In the genomic region with DNA sequence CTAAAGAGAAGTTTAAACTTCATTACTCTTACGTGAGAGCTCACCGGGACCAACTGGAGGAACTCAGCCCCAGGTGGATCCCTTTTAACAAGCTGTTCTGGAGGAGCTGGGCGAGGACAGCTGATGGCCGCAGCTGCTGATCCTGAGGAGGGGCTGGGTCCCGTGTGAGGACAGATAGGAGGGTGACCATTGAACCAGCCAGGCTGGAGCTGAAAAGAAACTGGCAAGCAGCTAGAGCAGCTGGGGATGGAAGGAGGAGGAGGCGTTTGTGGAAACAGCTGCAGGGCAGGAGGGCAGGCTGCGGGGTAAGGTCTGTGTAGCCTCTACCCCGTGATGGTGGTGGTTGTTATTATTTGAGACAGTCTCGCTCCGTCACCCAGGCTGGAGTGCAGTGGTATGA, we compare ENCODE assay signal across 17 cellular contexts.
DNase-seq lines count a peak whose midpoint lies in the region; ATAC-seq, FAIRE-seq and TF ChIP-seq lines count a peak whose summit lies in the region.
"Had no signal": no experiment of that assay in that cellular context is flagged by ENCODE, and none has a peak within 500 bp of the region (broad histone marks: within the 10 kb centered on the region; RNA-seq: fewer than 3 reads in every experiment).

No MANE protein-coding gene starts in this region.

- H3K4me1 Mint-ChIP-seq in endodermal cell = peaks cover 40% of the 10 kb centered on the region
- H3K4me1 Mint-ChIP-seq: CD4-positive, CD25-positive, alpha-beta regulatory T cell; stimulated activated memory B cell treated with anti-CD40 and anti-IgM and Interleukin-4, amounts not matched to agents 10 μg/mL and 1 μg/mL and 100 μg/mL, for 72 hours had no signal

- H3K9me3 Mint-ChIP-seq in endodermal cell = no peaks in the 10 kb centered on the region
- H3K9me3 Mint-ChIP-seq: CD4-positive, CD25-positive, alpha-beta regulatory T cell; stimulated activated memory B cell treated with anti-CD40 and anti-IgM and Interleukin-4, amounts not matched to agents 10 μg/mL and 1 μg/mL and 100 μg/mL, for 72 hours had no signal

- DNase-seq in NCI-H510A treated with DMSO at 0.1 percent for 48 hours (lab: John Stamatoyannopoulos, UW) = peak; percentile 19
- no peak for DNase-seq in NCI-H510A (lab: John Stamatoyannopoulos, UW)
- DNase-seq in endodermal cell = peak; percentile 61
- DNase-seq in upper lobe of right lung = no peak
- DNase-seq in NK-92 treated with Interleukin-12 subunit alpha and Interleukin-12 subunit beta, amount 100 ng/mL, for 24 hours (lab: John Stamatoyannopoulos, UW) = no peak
- DNase-seq in activated gamma-delta T cell (lab: John Stamatoyannopoulos, UW) = no peak
- no peak for DNase-seq in GM19239 (ENCODE audit: insufficient read length, low spot score)
- DNase-seq: activated effector memory CD4-positive, alpha-beta T cell treated with Interleukin-2 at 50 U/mL for 16 hours; CD4-positive, CD25-positive, alpha-beta regulatory T cell; NCI-H2081 had no signal

- intact Hi-C loops in upper lobe of right lung (cut with DNase I) = no loop called here

- H3K27ac ChIP-seq in endodermal cell (ENCODE audit: low read depth, low read length) = no peak overlapping the region
- H3K27ac ChIP-seq in mucosa of rectum (ENCODE audit: low read depth in 2 of 2, low read length in 2 of 2) = peak overlapping the region; percentile 61 to 68
- H3K27ac ChIP-seq in upper lobe of right lung = no peak overlapping the region
- H3K27ac ChIP-seq: gastroesophageal sphincter, RWPE1 had no signal

- H3K4me1 ChIP-seq in endodermal cell (ENCODE audit: control insufficient read depth, insufficient read depth, low read length) (peaks cover 17% of the 10 kb centered on the region), mucosa of rectum (ENCODE audit: control insufficient read depth in 2 of 2, insufficient read depth in 2 of 2, low read length in 2 of 2) (peaks cover 8 to 9% of the 10 kb centered on the region in 2 donors), upper lobe of right lung (no peaks in the 10 kb centered on the region)
- H3K4me1 ChIP-seq: gastroesophageal sphincter had no signal

- H3K27me3 Mint-ChIP-seq in endodermal cell (ENCODE audit: insufficient read depth) = no peaks in the 10 kb centered on the region

- FAIRE-seq in GM19239 (lab: Jason Lieb, UNC) = no peak
- FAIRE-seq: endometrium had no signal

- peak overlapping the region; percentile 29 for H3K27ac Mint-ChIP-seq in endodermal cell
- H3K27ac Mint-ChIP-seq: CD4-positive, CD25-positive, alpha-beta regulatory T cell; stimulated activated memory B cell treated with anti-CD40 and anti-IgM and Interleukin-4, amounts not matched to agents 10 μg/mL and 1 μg/mL and 100 μg/mL, for 72 hours had no signal

- 69 to 83% methylated on average over 6 to 10 of the region's 10 CpGs for WGBS in endodermal cell (ENCODE audit: insufficient coverage in 1 of 2, insufficient read length in 1 of 2), 2 experiments

- no peaks in the 10 kb centered on the region for H3K27me3 ChIP-seq in endodermal cell (ENCODE audit: control insufficient read depth, insufficient read depth, low read length, poor library complexity, severe bottlenecking)
- no peaks in the 10 kb centered on the region for H3K27me3 ChIP-seq in mucosa of rectum (ENCODE audit: control insufficient read depth in 2 of 2, insufficient read depth in 2 of 2, low read length in 2 of 2)
- peaks cover 9% of the 10 kb centered on the region for H3K27me3 ChIP-seq in upper lobe of right lung

- H3K36me3 ChIP-seq in endodermal cell (ENCODE audit: control insufficient read depth, insufficient read depth, low read length) (no peaks in the 10 kb centered on the region), mucosa of rectum (ENCODE audit: control insufficient read depth in 2 of 2, insufficient read depth in 2 of 2, low read length in 2 of 2) (no peaks in the 10 kb centered on the region), upper lobe of right lung (no peaks in the 10 kb centered on the region)
- H3K36me3 ChIP-seq: gastroesophageal sphincter, tibial nerve had no signal

- TF ChIP-seq CTCF in endodermal cell (conservative IDR thresholded peaks at IDR 0.05) = no peak
- TF ChIP-seq CTCF in upper lobe of right lung (IDR thresholded peaks at IDR 0.05) = no peak

- H3K36me3 Mint-ChIP-seq in endodermal cell (ENCODE audit: low read depth) = no peaks in the 10 kb centered on the region
- H3K36me3 Mint-ChIP-seq: CD4-positive, CD25-positive, alpha-beta regulatory T cell; stimulated activated memory B cell treated with anti-CD40 and anti-IgM and Interleukin-4, amounts not matched to agents 10 μg/mL and 1 μg/mL and 100 μg/mL, for 72 hours had no signal

- H3K9me3 ChIP-seq in endodermal cell (ENCODE audit: control insufficient read depth, low read length) = no peaks in the 10 kb centered on the region
- no peaks in the 10 kb centered on the region for H3K9me3 ChIP-seq in mucosa of rectum (ENCODE audit: control insufficient read depth in 2 of 2, low read length in 2 of 2)
- H3K9me3 ChIP-seq in upper lobe of right lung = no peaks in the 10 kb centered on the region
- H3K9me3 ChIP-seq: tibial nerve had no signal

- ATAC-seq in upper lobe of right lung = peak; percentile 51
- ATAC-seq: stimulated activated memory B cell treated with anti-CD40 and anti-IgM and Interleukin-4, amounts not matched to agents 10 μg/mL and 1 μg/mL and 100 μg/mL, for 72 hours had no signal

- no peak overlapping the region for H3K4me3 ChIP-seq in endodermal cell (ENCODE audit: low read length)
- peak overlapping the region in 1 of 2 donors; percentile 37 for H3K4me3 ChIP-seq in mucosa of rectum (ENCODE audit: low read length in 2 of 2)
- H3K4me3 ChIP-seq in upper lobe of right lung = no peak overlapping the region
- H3K4me3 ChIP-seq: gastroesophageal sphincter, smooth muscle cell, tibial nerve had no signal

- no peak overlapping the region for H3K4me3 Mint-ChIP-seq in endodermal cell
- H3K4me3 Mint-ChIP-seq: stimulated activated memory B cell treated with anti-CD40 and anti-IgM and Interleukin-4, amounts not matched to agents 10 μg/mL and 1 μg/mL and 100 μg/mL, for 72 hours had no signal

- H3K9ac ChIP-seq in endodermal cell (ENCODE audit: extremely low read depth, low read length, poor library complexity, severe bottlenecking) = no peak overlapping the region
- no peak overlapping the region for H3K9ac ChIP-seq in mucosa of rectum (ENCODE audit: low read depth in 1 of 2, low read length in 2 of 2)

Comparison
In these comparisons a context has a peak if more than half of its experiments do, and no peak if none do; other contexts are left out.
1. DNase-seq: peak in NCI-H510A treated with DMSO at 0.1 percent for 48 hours (single experiment) and endodermal cell (single experiment); none in NCI-H510A (single experiment), upper lobe of right lung (single experiment), NK-92 treated with Interleukin-12 subunit alpha and Interleukin-12 subunit beta, amount 100 ng/mL, for 24 hours (single experiment), activated gamma-delta T cell (single experiment) and GM19239 (single experiment).
2. H3K27ac ChIP-seq: peak in mucosa of rectum (2 of 2); none in endodermal cell (single experiment) and upper lobe of right lung (single experiment).